Comparison of ENCODE assay signal across 9 cellular contexts in the genomic region with DNA sequence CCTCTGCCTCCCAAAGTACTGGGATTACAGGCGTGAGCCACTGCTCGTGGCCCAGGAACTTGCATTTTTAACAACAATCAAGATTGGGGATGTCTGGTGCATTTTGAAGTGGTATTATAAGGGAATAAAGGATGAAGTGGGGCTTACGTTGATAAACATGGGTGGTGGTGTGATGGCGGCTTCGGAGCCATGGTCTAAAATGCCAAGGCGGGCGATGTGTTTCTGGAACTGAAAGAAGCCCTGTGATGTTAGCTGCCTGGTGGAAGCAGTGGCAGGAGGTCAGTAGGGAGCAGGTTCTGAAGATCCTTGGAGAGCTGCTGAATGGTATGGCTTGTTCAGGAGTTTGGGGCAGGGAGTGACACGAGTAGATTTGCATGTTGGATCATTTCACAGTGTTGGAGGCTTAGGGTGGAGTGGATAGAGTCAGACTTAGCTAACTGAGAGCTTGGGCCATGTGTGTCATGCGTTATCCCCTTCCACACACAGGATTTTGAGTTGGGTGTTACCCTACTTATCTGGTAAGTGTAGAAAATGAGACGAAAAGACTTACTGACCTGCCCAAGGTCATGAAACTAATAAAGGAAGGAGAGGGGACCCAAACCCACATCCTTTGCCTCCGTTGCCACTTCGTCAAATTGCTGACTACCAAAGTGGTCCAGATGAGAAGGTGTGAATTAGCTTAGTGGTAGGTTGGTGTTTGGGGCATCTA. TPM values are rescaled to one million over a fixed set of nuclear protein-coding genes. Genes with fewer than 3 reads are reported as not detected.
DNase-seq lines count a peak whose midpoint lies in the region; TF ChIP-seq lines count a peak whose summit lies in the region.
"Had no signal": no experiment of that assay in that cellular context is flagged by ENCODE, and none has a peak within 500 bp of the region (broad histone marks: within the 10 kb centered on the region; RNA-seq: fewer than 3 reads in every experiment).

No MANE protein-coding gene starts in this region.

- no peak for TF ChIP-seq CTCF in AG04450 (IDR thresholded peaks at IDR 0.05; ENCODE audit: low read depth, low read length)

- POLR2A ChIA-PET in AG04450 (lab: Yijun Ruan, JAX) = interaction anchor here (1.1 kb wide), 1 partner anchor 50 kb away, joined by 6 read pairs; a partner anchor contains a TSS

- H3K36me3 ChIP-seq in adipocyte (ENCODE audit: control insufficient read depth, insufficient read depth, low read length, severe bottlenecking) = peaks cover 14% of the 10 kb centered on the region
- H3K36me3 ChIP-seq in muscle layer of duodenum (ENCODE audit: control insufficient read depth in 1 of 2, insufficient read depth in 2 of 2, low read length in 2 of 2) = peaks cover 12 to 13% of the 10 kb centered on the region in 2 donors

- CTCF ChIA-PET in AG04450 (lab: Charles Lee) = interaction anchor here (0.5 to 1.9 kb wide), 2 partner anchors 112 to 1623 kb away, joined by 3 to 5 read pairs; no protein-coding TSS in a partner anchor

- peaks cover 34% of the 10 kb centered on the region for H3K4me1 ChIP-seq in adipocyte (ENCODE audit: control insufficient read depth, insufficient read depth, low read length)
- peaks cover 11 to 14% of the 10 kb centered on the region in 2 donors for H3K4me1 ChIP-seq in muscle layer of duodenum (ENCODE audit: control insufficient read depth in 1 of 2, insufficient read depth in 2 of 2, low read length in 2 of 2)

- in situ Hi-C loops in ACHN (cut with HindIII; ENCODE audit: low pct_ligation_motif_present, low pct_unique_long_range_greater_than_20kb, low sequenced_read_pairs) = no loop called here

- no peak for DNase-seq in AG04450 (ENCODE audit: low read depth, low spot score)
- DNase-seq in HUDEP-2 (lab: John Stamatoyannopoulos, UW; ENCODE audit: unreplicated experiment in 76 of 76) = peak in 57 of 76 experiments; percentile 9 to 77 (median 44)
- DNase-seq in adipocyte (ENCODE audit: low read depth) = no peak
- no peak for DNase-seq in HT-29 (ENCODE audit: low spot score)
- no peak for DNase-seq in DMS53 (lab: John Stamatoyannopoulos, UW)
- no peak for DNase-seq in activated gamma-delta T cell (lab: John Stamatoyannopoulos, UW)
- DNase-seq in ACHN = no peak
- DNase-seq: foreskin melanocyte had no signal

- H3K9ac ChIP-seq in adipocyte (ENCODE audit: low read length) = no peak overlapping the region

- H3K4me3 ChIP-seq in AG04450 (ENCODE audit: low read depth, low read length) = peak overlapping the region; percentile 84
- peak overlapping the region; percentile 94 for H3K4me3 ChIP-seq in adipocyte (ENCODE audit: low read length)
- peak overlapping the region; percentile 33 to 84 for H3K4me3 ChIP-seq in muscle layer of duodenum (ENCODE audit: low read depth in 1 of 2, low read length in 2 of 2)

- H3K27me3 ChIP-seq in AG04450 (ENCODE audit: control insufficient read depth, insufficient read depth, low read length) = peaks cover 3% of the 10 kb centered on the region
- no peaks in the 10 kb centered on the region for H3K27me3 ChIP-seq in adipocyte (replicated peaks; ENCODE audit: control insufficient read depth, insufficient read depth, low read length)
- no peaks in the 10 kb centered on the region for H3K27me3 ChIP-seq in muscle layer of duodenum (ENCODE audit: low read depth, low read length)

- H3K27ac ChIP-seq in AG04450 (ENCODE audit: low read depth, low read length) = no peak overlapping the region
- no peak overlapping the region for H3K27ac ChIP-seq in muscle layer of duodenum (ENCODE audit: low read length)

- H3K9me3 ChIP-seq in AG04450 (ENCODE audit: control insufficient read depth, insufficient read depth, low read length) (no peaks in the 10 kb centered on the region), adipocyte (ENCODE audit: control insufficient read depth, low read length) (no peaks in the 10 kb centered on the region), muscle layer of duodenum (ENCODE audit: control insufficient read depth in 1 of 2, low read length in 2 of 2) (no peaks in the 10 kb centered on the region)

RNA-seq across cellular contexts. Expression of a gene that starts 1.5 kb away (rescaled TPM):
- 69.6 and 79.9 TPM in 2 replicates for polyA plus RNA-seq in AG04450 (2011; rRNA removed)
- polyA minus RNA-seq in AG04450 (2011; rRNA and poly(A)+ RNA removed) = 57.0 and 62.3 TPM in 2 replicates
- total RNA-seq in HT-29 (2014; rRNA removed; shearing (Covaris generic)) = 117 and 134 TPM in 2 replicates

RNA-seq across cellular contexts. Expression of a gene that starts 24.5 kb away (rescaled TPM):
- 141 and 156 TPM in 2 replicates for polyA plus RNA-seq in AG04450 (2011; rRNA removed)
- polyA minus RNA-seq in AG04450 (2011; rRNA and poly(A)+ RNA removed) = 67.9 and 73.2 TPM in 2 replicates
- 420 and 441 TPM in 2 replicates for total RNA-seq in HT-29 (2014; rRNA removed; shearing (Covaris generic))

RNA-seq across cellular contexts. Expression of a gene that starts 36.7 kb away (rescaled TPM):
- not detected in 2 replicates for polyA plus RNA-seq in AG04450 (2011; rRNA removed)
- not detected in 2 replicates for polyA minus RNA-seq in AG04450 (2011; rRNA and poly(A)+ RNA removed)
- total RNA-seq in HT-29 (2014; rRNA removed; shearing (Covaris generic)) = 0.03 and 0.13 TPM in 2 replicates

RNA-seq across cellular contexts. Expression of a gene that starts 49.6 kb away (rescaled TPM):
- 70.8 and 84.3 TPM in 2 replicates for polyA plus RNA-seq in AG04450 (2011; rRNA removed)
- 9.6 and 11.4 TPM in 2 replicates for polyA minus RNA-seq in AG04450 (2011; rRNA and poly(A)+ RNA removed)
- 45.1 and 47.4 TPM in 2 replicates for total RNA-seq in HT-29 (2014; rRNA removed; shearing (Covaris generic))

Comparison
In these comparisons a context has a peak if more than half of its experiments do, and no peak if none do; other contexts are left out.
1. DNase-seq: peak in HUDEP-2 (57 of 76); none in AG04450 (single experiment), adipocyte (single experiment), HT-29 (single experiment), DMS53 (single experiment), activated gamma-delta T cell (single experiment) and ACHN (single experiment).
2. Peak in every context shown above with its lines, with median percentiles within 50 percentile points of each other: H3K4me3 ChIP-seq.